Comparison of ENCODE assay signal across 2 cellular contexts in the genomic region with DNA sequence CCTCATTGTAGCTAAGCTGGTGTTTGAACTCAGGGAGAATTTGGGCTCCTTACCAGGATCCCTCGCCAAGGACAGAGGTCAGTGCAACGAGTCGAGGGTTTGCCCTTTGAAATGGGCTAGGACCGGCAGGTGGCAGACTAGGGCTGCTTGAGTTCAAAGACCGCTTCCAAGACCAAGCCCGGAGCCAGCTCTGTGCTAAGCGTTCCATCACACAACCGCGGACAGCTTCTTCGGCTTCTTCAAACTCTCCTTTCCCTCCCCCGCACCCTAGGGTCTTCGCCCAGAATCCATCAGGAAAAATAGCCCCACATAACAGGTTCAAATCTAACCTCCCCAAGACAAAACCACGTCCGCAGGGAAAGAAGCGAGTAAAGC.
TF ChIP-seq lines count a peak whose summit lies in the region.

No MANE protein-coding gene starts in this region.

TF ChIP-seq in HEK293, 187 proteins besides CTCF, POLR2A, EP300 and RAD21 (continues in another document):
- TF ChIP-seq REST (tag by site-specific recombination; IDR thresholded peaks at IDR 0.05) (peak; percentile 54), ZBTB8A (tag by site-specific recombination; IDR thresholded peaks at IDR 0.05) (0 out of 2 replicates have a peak, but pooled peaks have one; percentile 20), ZNF664 (tag by site-specific recombination; IDR thresholded peaks at IDR 0.05) (no peak), ZNF654 (tag by site-specific recombination; IDR thresholded peaks at IDR 0.05; ENCODE audit: low read depth) (peak; percentile 77), KLF1 (tag by site-specific recombination; IDR thresholded peaks at IDR 0.05) (no peak), ZNF561 (tag by site-specific recombination; IDR thresholded peaks at IDR 0.05; ENCODE audit: borderline replicate concordance) (peak; percentile 54; the same call in 1 of the 2 replicates), ZNF423 (tag by site-specific recombination; IDR thresholded peaks at IDR 0.05) (no peak), HOXD13 (CRISPR knock-in tag; IDR thresholded peaks at IDR 0.05; ENCODE audit: borderline replicate concordance) (no peak), ZFHX2 (tag by site-specific recombination; conservative IDR thresholded peaks at IDR 0.05) (0 out of 2 replicates have a peak, but pooled peaks have one; percentile 4), ZBTB17 (tag by site-specific recombination; IDR thresholded peaks at IDR 0.05) (peak; percentile 27; the same call in 1 of the 2 replicates), ZNF501 (tag by site-specific recombination; IDR thresholded peaks at IDR 0.05) (no peak), ZNF677 (tag by site-specific recombination; IDR thresholded peaks at IDR 0.05) (no peak), ZBTB26 (tag by site-specific recombination; optimal IDR thresholded peaks at IDR 0.05) (no peak), ZNF621 (tag by site-specific recombination; IDR thresholded peaks at IDR 0.05) (no peak)
- TF ChIP-seq, protein P1, sequence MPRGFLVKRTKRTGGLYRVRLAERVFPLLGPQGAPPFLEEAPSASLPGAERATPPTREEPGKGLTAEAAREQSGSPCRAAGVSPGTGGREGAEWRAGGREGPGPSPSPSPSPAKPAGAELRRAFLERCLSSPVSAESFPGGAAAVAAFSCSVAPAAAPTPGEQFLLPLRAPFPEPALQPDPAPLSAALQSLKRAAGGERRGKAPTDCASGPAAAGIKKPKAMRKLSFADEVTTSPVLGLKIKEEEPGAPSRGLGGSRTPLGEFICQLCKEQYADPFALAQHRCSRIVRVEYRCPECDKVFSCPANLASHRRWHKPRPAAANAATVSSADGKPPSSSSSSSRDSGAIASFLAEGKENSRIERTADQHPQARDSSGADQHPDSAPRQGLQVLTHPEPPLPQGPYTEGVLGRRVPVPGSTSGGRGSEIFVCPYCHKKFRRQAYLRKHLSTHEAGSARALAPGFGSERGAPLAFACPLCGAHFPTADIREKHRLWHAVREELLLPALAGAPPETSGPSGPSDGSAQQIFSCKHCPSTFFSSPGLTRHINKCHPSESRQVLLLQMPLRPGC (tag by site-specific recombination; IDR thresholded peaks at IDR 0.05): peak; percentile 89
- TF ChIP-seq, protein P2, sequence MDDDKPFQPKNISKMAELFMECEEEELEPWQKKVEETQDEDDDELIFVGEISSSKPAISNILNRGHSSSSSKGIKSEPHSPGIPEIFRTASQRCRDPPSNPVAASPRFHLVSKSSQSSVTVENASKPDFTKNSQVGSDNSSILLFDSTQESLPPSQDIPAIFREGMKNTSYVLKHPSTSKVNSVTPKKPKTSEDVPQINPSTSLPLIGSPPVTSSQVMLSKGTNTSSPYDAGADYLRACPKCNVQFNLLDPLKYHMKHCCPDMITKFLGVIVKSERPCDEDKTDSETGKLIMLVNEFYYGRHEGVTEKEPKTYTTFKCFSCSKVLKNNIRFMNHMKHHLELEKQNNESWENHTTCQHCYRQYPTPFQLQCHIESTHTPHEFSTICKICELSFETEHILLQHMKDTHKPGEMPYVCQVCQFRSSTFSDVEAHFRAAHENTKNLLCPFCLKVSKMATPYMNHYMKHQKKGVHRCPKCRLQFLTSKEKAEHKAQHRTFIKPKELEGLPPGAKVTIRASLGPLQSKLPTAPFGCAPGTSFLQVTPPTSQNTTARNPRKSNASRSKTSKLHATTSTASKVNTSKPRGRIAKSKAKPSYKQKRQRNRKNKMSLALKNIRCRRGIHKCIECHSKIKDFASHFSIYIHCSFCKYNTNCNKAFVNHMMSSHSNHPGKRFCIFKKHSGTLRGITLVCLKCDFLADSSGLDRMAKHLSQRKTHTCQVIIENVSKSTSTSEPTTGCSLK (tag by site-specific recombination; IDR thresholded peaks at IDR 0.05): no peak
- TF ChIP-seq, protein P3, sequence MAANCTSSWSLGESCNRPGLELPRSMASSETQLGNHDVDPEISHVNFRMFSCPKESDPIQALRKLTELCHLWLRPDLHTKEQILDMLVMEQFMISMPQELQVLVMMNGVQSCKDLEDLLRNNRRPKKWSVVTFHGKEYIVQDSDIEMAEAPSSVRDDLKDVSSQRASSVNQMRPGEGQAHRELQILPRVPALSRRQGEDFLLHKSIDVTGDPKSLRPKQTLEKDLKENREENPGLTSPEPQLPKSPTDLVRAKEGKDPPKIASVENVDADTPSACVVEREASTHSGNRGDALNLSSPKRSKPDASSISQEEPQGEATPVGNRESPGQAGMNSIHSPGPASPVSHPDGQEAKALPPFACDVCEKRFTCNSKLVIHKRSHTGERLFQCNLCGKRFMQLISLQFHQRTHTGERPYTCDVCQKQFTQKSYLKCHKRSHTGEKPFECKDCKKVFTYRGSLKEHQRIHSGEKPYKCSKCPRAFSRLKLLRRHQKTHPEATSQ (tag by site-specific recombination; IDR thresholded peaks at IDR 0.05): no peak

TF ChIP-seq in K562, 482 proteins besides CTCF, POLR2A, EP300 and RAD21 (continued from another document):
- no peak for TF ChIP-seq SP2 (IDR thresholded peaks at IDR 0.05; ENCODE audit: extremely low read depth, low read depth, low read length, poor library complexity, severe bottlenecking)
- TF ChIP-seq, protein P4, sequence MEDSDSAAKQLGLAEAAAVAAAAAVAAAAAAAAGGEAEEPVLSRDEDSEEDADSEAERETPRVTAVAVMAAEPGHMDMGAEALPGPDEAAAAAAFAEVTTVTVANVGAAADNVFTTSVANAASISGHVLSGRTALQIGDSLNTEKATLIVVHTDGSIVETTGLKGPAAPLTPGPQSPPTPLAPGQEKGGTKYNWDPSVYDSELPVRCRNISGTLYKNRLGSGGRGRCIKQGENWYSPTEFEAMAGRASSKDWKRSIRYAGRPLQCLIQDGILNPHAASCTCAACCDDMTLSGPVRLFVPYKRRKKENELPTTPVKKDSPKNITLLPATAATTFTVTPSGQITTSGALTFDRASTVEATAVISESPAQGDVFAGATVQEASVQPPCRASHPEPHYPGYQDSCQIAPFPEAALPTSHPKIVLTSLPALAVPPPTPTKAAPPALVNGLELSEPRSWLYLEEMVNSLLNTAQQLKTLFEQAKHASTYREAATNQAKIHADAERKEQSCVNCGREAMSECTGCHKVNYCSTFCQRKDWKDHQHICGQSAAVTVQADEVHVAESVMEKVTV (CRISPR knock-in tag; IDR thresholded peaks at IDR 0.05): peak; percentile 48; the same call in 1 of the 2 replicates
- TF ChIP-seq ZNF695 (CRISPR knock-in tag; IDR thresholded peaks at IDR 0.05): no peak
- no peak for TF ChIP-seq ZC3H11A (IDR thresholded peaks at IDR 0.05; ENCODE audit: low read depth, low read length)
- TF ChIP-seq EHMT2 (IDR thresholded peaks at IDR 0.05): no peak
- TF ChIP-seq, protein P5, sequence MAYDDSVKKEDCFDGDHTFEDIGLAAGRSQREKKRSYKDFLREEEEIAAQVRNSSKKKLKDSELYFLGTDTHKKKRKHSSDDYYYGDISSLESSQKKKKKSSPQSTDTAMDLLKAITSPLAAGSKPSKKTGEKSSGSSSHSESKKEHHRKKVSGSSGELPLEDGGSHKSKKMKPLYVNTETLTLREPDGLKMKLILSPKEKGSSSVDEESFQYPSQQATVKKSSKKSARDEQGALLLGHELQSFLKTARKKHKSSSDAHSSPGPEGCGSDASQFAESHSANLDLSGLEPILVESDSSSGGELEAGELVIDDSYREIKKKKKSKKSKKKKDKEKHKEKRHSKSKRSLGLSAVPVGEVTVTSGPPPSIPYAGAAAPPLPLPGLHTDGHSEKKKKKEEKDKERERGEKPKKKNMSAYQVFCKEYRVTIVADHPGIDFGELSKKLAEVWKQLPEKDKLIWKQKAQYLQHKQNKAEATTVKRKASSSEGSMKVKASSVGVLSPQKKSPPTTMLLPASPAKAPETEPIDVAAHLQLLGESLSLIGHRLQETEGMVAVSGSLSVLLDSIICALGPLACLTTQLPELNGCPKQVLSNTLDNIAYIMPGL (CRISPR knock-in tag; IDR thresholded peaks at IDR 0.05): no peak
- TF ChIP-seq PHF8 (IDR thresholded peaks at IDR 0.05; ENCODE audit: borderline replicate concordance, low read length): no peak
- TF ChIP-seq COPS2 (conservative IDR thresholded peaks at IDR 0.05): no peak
- peak; percentile 18 for TF ChIP-seq CTCFL (IDR thresholded peaks at IDR 0.05; ENCODE audit: borderline replicate concordance, insufficient read depth, low read depth, low read length, poor library complexity, severe bottlenecking)
- TF ChIP-seq HLTF (IDR thresholded peaks at IDR 0.05): no peak
- no peak for TF ChIP-seq NEUROD1 (IDR thresholded peaks at IDR 0.05; ENCODE audit: borderline replicate concordance, low read depth, low read length, partially characterized antibody)
- no peak for TF ChIP-seq ZNF512 (tag; IDR thresholded peaks at IDR 0.05)
- TF ChIP-seq ZFP36 (IDR thresholded peaks at IDR 0.05; ENCODE audit: low read depth, low read length, partially characterized antibody): no peak
- TF ChIP-seq, protein P6, sequence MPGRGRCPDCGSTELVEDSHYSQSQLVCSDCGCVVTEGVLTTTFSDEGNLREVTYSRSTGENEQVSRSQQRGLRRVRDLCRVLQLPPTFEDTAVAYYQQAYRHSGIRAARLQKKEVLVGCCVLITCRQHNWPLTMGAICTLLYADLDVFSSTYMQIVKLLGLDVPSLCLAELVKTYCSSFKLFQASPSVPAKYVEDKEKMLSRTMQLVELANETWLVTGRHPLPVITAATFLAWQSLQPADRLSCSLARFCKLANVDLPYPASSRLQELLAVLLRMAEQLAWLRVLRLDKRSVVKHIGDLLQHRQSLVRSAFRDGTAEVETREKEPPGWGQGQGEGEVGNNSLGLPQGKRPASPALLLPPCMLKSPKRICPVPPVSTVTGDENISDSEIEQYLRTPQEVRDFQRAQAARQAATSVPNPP (IDR thresholded peaks at IDR 0.05; ENCODE audit: borderline replicate concordance, insufficient read depth, insufficient read length): no peak
- no peak for TF ChIP-seq GABPA (tag; conservative IDR thresholded peaks at IDR 0.05; ENCODE audit: low read depth)
- TF ChIP-seq HMBOX1 (IDR thresholded peaks at IDR 0.05): no peak
- no peak for TF ChIP-seq YY1 (IDR thresholded peaks at IDR 0.05; ENCODE audit: borderline replicate concordance in 1 of 3, control insufficient read depth in 1 of 3, extremely low read depth in 1 of 3, insufficient read depth in 3 of 3, insufficient read length in 1 of 3, insufficient replicate concordance in 2 of 3, low read depth in 1 of 3, low read length in 2 of 3)
- no peak for TF ChIP-seq ZNF280B (CRISPR knock-in tag; IDR thresholded peaks at IDR 0.05)
- TF ChIP-seq, protein P7, sequence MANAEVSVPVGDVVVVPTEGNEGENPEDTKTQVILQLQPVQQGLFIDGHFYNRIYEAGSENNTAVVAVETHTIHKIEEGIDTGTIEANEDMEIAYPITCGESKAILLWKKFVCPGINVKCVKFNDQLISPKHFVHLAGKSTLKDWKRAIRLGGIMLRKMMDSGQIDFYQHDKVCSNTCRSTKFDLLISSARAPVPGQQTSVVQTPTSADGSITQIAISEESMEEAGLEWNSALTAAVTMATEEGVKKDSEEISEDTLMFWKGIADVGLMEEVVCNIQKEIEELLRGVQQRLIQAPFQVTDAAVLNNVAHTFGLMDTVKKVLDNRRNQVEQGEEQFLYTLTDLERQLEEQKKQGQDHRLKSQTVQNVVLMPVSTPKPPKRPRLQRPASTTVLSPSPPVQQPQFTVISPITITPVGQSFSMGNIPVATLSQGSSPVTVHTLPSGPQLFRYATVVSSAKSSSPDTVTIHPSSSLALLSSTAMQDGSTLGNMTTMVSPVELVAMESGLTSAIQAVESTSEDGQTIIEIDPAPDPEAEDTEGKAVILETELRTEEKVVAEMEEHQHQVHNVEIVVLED (CRISPR knock-in tag; IDR thresholded peaks at IDR 0.05): no peak
- TF ChIP-seq FOXA1 (IDR thresholded peaks at IDR 0.05; ENCODE audit: borderline replicate concordance): no peak
- TF ChIP-seq PRPF4 (IDR thresholded peaks at IDR 0.05; ENCODE audit: insufficient read depth, low read depth, low read length, poor library complexity, severe bottlenecking): no peak
- TF ChIP-seq POLR3G (IDR thresholded peaks at IDR 0.05; ENCODE audit: extremely low read depth, insufficient read length, insufficient replicate concordance): no peak
- TF ChIP-seq GABPB2 (CRISPR knock-in tag; conservative IDR thresholded peaks at IDR 0.05): no peak
